ENCODE assay signal across 15 cellular contexts in genomic region chr4:174757736-174758135, GRCh38.
DNase-seq lines count a peak whose midpoint lies in the region; ATAC-seq and TF ChIP-seq lines count a peak whose summit lies in the region.
"Had no signal": no experiment of that assay in that cellular context is flagged by ENCODE, and none has a peak within 500 bp of the region (broad histone marks: within the 10 kb centered on the region; RNA-seq: fewer than 3 reads in every experiment).

No MANE protein-coding gene starts in this region.

- H3K27ac ChIP-seq in coronary artery: no peak overlapping the region
- H3K27ac ChIP-seq: A549 had no signal

- intact Hi-C loops in mucosa of descending colon (cut with DNase I, micrococcal nuclease): no loop called here

- H3K9me3 ChIP-seq in mucosa of descending colon: no peaks in the 10 kb centered on the region
- H3K9me3 ChIP-seq: A549, Caco-2 had no signal

- no peak for ATAC-seq in HG03280 (IDR thresholded peaks at IDR 0.05; ENCODE audit: unreplicated experiment)
- ATAC-seq in mucosa of descending colon: no peak
- ATAC-seq: A549 had no signal

- H3K4me1 ChIP-seq in mucosa of descending colon (ENCODE audit: low read depth): no peaks in the 10 kb centered on the region
- H3K4me1 ChIP-seq: A549, Caco-2 had no signal

- DNase-seq in COR-L47 (lab: John Stamatoyannopoulos, UW) (peak; percentile 59), HT1080 (ENCODE audit: low read depth) (peak; percentile 13), NCI-H748 (lab: John Stamatoyannopoulos, UW; ENCODE audit: unreplicated experiment) (peak; percentile 92), kidney tubule cell (ENCODE audit: low spot score) (peak; percentile 1), coronary artery (ENCODE audit: low spot score) (no peak), mucosa of descending colon (no peak)
- no peak for DNase-seq in stimulated activated naive CD4-positive, alpha-beta T cell treated with Interleukin-2 at 50 U/mL for 16 hours (lab: John Stamatoyannopoulos, UW)
- DNase-seq: Caco-2, DMS79, GDM1, GOT3, Karpas-422, NCI-H1694 had no signal

- H3K36me3 ChIP-seq in mucosa of descending colon (ENCODE audit: low read depth): no peaks in the 10 kb centered on the region

- no peak for TF ChIP-seq CTCF in coronary artery (IDR thresholded peaks at IDR 0.05)
- TF ChIP-seq CTCF in mucosa of descending colon (IDR thresholded peaks at IDR 0.05): no peak

- H3K4me3 ChIP-seq in coronary artery (no peak overlapping the region), mucosa of descending colon (no peak overlapping the region)
- H3K4me3 ChIP-seq: A549 had no signal

Comparison
In these comparisons a context has a peak if more than half of its experiments do, and no peak if none do; other contexts are left out.
1. DNase-seq: peak in COR-L47 (single experiment), HT1080 (single experiment), NCI-H748 (single experiment) and kidney tubule cell (single experiment); none in coronary artery (single experiment), mucosa of descending colon (0 of 3) and stimulated activated naive CD4-positive, alpha-beta T cell treated with Interleukin-2 at 50 U/mL for 16 hours (single experiment).